40 cellular contexts compared by ENCODE assay signal in the genomic region with DNA sequence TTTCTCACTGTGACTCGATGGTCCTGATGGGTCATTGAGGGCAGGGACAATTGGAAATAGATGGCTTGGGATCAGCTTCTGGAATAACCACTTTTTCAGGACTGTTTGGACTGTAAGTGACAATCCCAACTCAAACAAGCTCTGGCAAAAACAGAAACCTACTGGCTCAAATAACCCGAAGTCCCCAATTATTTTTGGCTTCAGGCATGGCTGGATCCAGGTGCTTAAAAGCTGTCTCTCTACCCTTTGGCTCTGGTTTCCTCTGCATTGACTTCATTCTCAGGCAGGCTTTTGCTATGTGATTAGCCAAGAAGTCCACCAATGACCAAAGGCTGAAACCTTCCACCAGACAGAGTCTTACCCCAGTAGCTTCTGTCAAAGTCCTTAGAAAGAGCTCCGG.
"Had no signal": no experiment of that assay in that cellular context is flagged by ENCODE, and none has a peak within 500 bp of the region (broad histone marks: within the 10 kb centered on the region; RNA-seq: fewer than 3 reads in every experiment).

No MANE protein-coding gene starts in this region.

- H3K27me3 ChIP-seq: adrenal gland, ascending aorta, body of pancreas, brain microvascular endothelial cell, cardiac muscle cell had no signal

- H3K4me1 ChIP-seq: adrenal gland, ascending aorta, body of pancreas, breast epithelium had no signal

- FAIRE-seq: astrocyte, bronchial epithelial cell had no signal

- H3K27ac ChIP-seq: adrenal gland, ascending aorta, body of pancreas, brain microvascular endothelial cell, breast epithelium, cardiac muscle cell had no signal

- H3K9me3 Mint-ChIP-seq: activated naive CD4-positive, alpha-beta T cell treated with anti-CD3 and anti-CD28 coated beads for 36 hours; activated naive CD4-positive, alpha-beta T cell treated with anti-CD3 and anti-CD28 coated beads, Interleukin-2, amount 10 ng/mL, durations not matched to agents 7 days and 5 days; activated naive CD4-positive, alpha-beta T cell treated with anti-CD3 and anti-CD28 coated beads, Interleukin-2, amount 50 U/mL, for 24 hours; activated naive CD4-positive, alpha-beta T cell treated with anti-CD3 and anti-CD28 coated beads, Interleukin-2, amount 50 U/mL, for 72 hours; activated naive CD8-positive, alpha-beta T cell treated with anti-CD3 and anti-CD28 coated beads, Interleukin-2, amount 10 ng/mL, durations not matched to agents 7 days and 5 days; activated naive CD8-positive, alpha-beta T cell treated with anti-CD3 and anti-CD28 coated beads, Interleukin-2, amount 50 U/mL, for 24 hours; activated T-cell treated with anti-CD3 and anti-CD28 coated beads, Interleukin-2, amount 50 U/mL, for 24 hours; activated T-cell treated with anti-CD3 and anti-CD28 coated beads, Interleukin-2, amount 50 U/mL, for 4 hours; activated T-helper 1 cell treated with anti-CD3 and anti-CD28 coated beads, Interleukin-12 subunit alpha, Interleukin-12 subunit beta, Interleukin-2, Interleukin-4 antibody, amounts not matched to agents 30 ng/mL and 10 ng/mL and 1 ng/mL, durations not matched to agents 14 hours and 24 hours and 36 hours; activated T-helper 17 cell treated with anti-CD3 and anti-CD28 coated beads, Interleukin-2, amount 50 U/mL, for 72 hours; activated T-helper 2 cell treated with anti-CD3 and anti-CD28 coated beads, Interferon-gamma antibody, Interleukin-2, Interleukin-4, amounts not matched to agents 10 μg/mL and 5 μg/mL and 100 μg/mL, durations not matched to agents 14 hours and 24 hours and 36 hours; central memory CD8-positive, alpha-beta T cell had no signal

- DNase-seq: activated effector memory CD4-positive, alpha-beta T cell treated with anti-CD3 and anti-CD28 coated beads, Interleukin-2, amount 50 U/mL, for 16 hours; activated effector memory CD4-positive, alpha-beta T cell treated with Interleukin-2 at 50 U/mL for 16 hours; activated gamma-delta T cell; activated gamma-delta T cell treated with Interleukin-2 at 50 U/mL for 16 hours; activated naive CD4-positive, alpha-beta T cell; activated naive CD4-positive, alpha-beta T cell treated with anti-CD3 and anti-CD28 coated beads for 36 hours; activated naive CD4-positive, alpha-beta T cell treated with anti-CD3 and anti-CD28 coated beads, Interleukin-2, amount 10 ng/mL, durations not matched to agents 7 days and 5 days; activated naive CD4-positive, alpha-beta T cell treated with anti-CD3 and anti-CD28 coated beads, Interleukin-2, amount 50 U/mL, for 16 hours; activated naive CD4-positive, alpha-beta T cell treated with Interleukin-2 at 50 U/mL for 16 hours; activated naive CD8-positive, alpha-beta T cell treated with anti-CD3 and anti-CD28 coated beads for 36 hours; activated naive CD8-positive, alpha-beta T cell treated with anti-CD3 and anti-CD28 coated beads, Interleukin-2, amount 10 ng/mL, durations not matched to agents 7 days and 5 days; activated naive CD8-positive, alpha-beta T cell treated with anti-CD3 and anti-CD28 coated beads, Interleukin-2, amount 50 U/mL, for 24 hours; activated T-cell treated with anti-CD3 and anti-CD28 coated beads, Interleukin-2, amount 50 U/mL, for 1 hour; activated T-cell treated with anti-CD3 and anti-CD28 coated beads, Interleukin-2, amount 50 U/mL, for 24 hours; activated T-cell treated with anti-CD3 and anti-CD28 coated beads, Interleukin-2, amount 50 U/mL, for 4 hours; activated T-cell treated with anti-CD3 and anti-CD28 coated beads, Interleukin-2, amount 50 U/mL, for 48 hours; activated T-cell treated with anti-CD3 and anti-CD28 coated beads, Interleukin-2, amount 50 U/mL, for 72 hours; adrenal gland; amniotic stem cell; amygdala; anterior cingulate cortex; aorta; body of pancreas; brain microvascular endothelial cell; caudate nucleus; central memory CD4-positive, alpha-beta T cell; cerebellar nuclear complex had no signal

- H3K9me3 ChIP-seq: adrenal gland, ascending aorta, body of pancreas, breast epithelium had no signal

- H3K27me3 Mint-ChIP-seq: activated naive CD4-positive, alpha-beta T cell treated with anti-CD3 and anti-CD28 coated beads, Interleukin-2, amount 50 U/mL, for 24 hours; activated naive CD8-positive, alpha-beta T cell; activated naive CD8-positive, alpha-beta T cell treated with anti-CD3 and anti-CD28 coated beads for 36 hours; activated naive CD8-positive, alpha-beta T cell treated with anti-CD3 and anti-CD28 coated beads, Interleukin-2, amount 10 ng/mL, durations not matched to agents 7 days and 5 days; activated naive CD8-positive, alpha-beta T cell treated with anti-CD3 and anti-CD28 coated beads, Interleukin-2, amount 50 U/mL, for 24 hours; activated T-cell treated with anti-CD3 and anti-CD28 coated beads, Interleukin-2, amount 50 U/mL, for 24 hours had no signal

- ATAC-seq: activated naive CD4-positive, alpha-beta T cell treated with anti-CD3 and anti-CD28 coated beads, Interleukin-2, amount 50 U/mL, for 72 hours; activated naive CD8-positive, alpha-beta T cell treated with anti-CD3 and anti-CD28 coated beads, Interleukin-2, amount 50 U/mL, for 24 hours; activated T-cell treated with anti-CD3 and anti-CD28 coated beads, Interleukin-2, amount 50 U/mL, for 4 hours; activated T-cell treated with anti-CD3 and anti-CD28 coated beads, Interleukin-2, amount 50 U/mL, for 72 hours; activated T-helper 17 cell treated with anti-CD3 and anti-CD28 coated beads, Interleukin-2, amount 50 U/mL, for 72 hours; body of pancreas had no signal

- H3K4me1 Mint-ChIP-seq: activated naive CD4-positive, alpha-beta T cell treated with anti-CD3 and anti-CD28 coated beads, Interleukin-2, amount 10 ng/mL, durations not matched to agents 7 days and 5 days; activated naive CD4-positive, alpha-beta T cell treated with anti-CD3 and anti-CD28 coated beads, Interleukin-2, amount 50 U/mL, for 24 hours; activated naive CD8-positive, alpha-beta T cell treated with anti-CD3 and anti-CD28 coated beads for 36 hours; activated naive CD8-positive, alpha-beta T cell treated with anti-CD3 and anti-CD28 coated beads, Interleukin-2, amount 10 ng/mL, durations not matched to agents 7 days and 5 days; activated naive CD8-positive, alpha-beta T cell treated with anti-CD3 and anti-CD28 coated beads, Interleukin-2, amount 50 U/mL, for 24 hours; activated T-helper 17 cell treated with anti-CD3 and anti-CD28 coated beads, Interleukin-2, amount 50 U/mL, for 72 hours; central memory CD8-positive, alpha-beta T cell had no signal

- H3K36me3 Mint-ChIP-seq: activated naive CD4-positive, alpha-beta T cell treated with anti-CD3 and anti-CD28 coated beads, Interleukin-2, amount 10 ng/mL, durations not matched to agents 7 days and 5 days; activated naive CD4-positive, alpha-beta T cell treated with anti-CD3 and anti-CD28 coated beads, Interleukin-2, amount 50 U/mL, for 24 hours; activated naive CD4-positive, alpha-beta T cell treated with anti-CD3 and anti-CD28 coated beads, Interleukin-2, amount 50 U/mL, for 72 hours; activated naive CD8-positive, alpha-beta T cell; activated naive CD8-positive, alpha-beta T cell treated with anti-CD3 and anti-CD28 coated beads for 36 hours; activated naive CD8-positive, alpha-beta T cell treated with anti-CD3 and anti-CD28 coated beads, Interleukin-2, amount 10 ng/mL, durations not matched to agents 7 days and 5 days; brain had no signal

- H3K27ac Mint-ChIP-seq: activated naive CD4-positive, alpha-beta T cell treated with anti-CD3 and anti-CD28 coated beads for 36 hours; activated naive CD4-positive, alpha-beta T cell treated with anti-CD3 and anti-CD28 coated beads, Interleukin-2, amount 10 ng/mL, durations not matched to agents 7 days and 5 days; activated naive CD4-positive, alpha-beta T cell treated with anti-CD3 and anti-CD28 coated beads, Interleukin-2, amount 50 U/mL, for 24 hours; activated naive CD4-positive, alpha-beta T cell treated with anti-CD3 and anti-CD28 coated beads, Interleukin-2, amount 50 U/mL, for 72 hours; activated naive CD8-positive, alpha-beta T cell; activated naive CD8-positive, alpha-beta T cell treated with anti-CD3 and anti-CD28 coated beads for 36 hours; activated naive CD8-positive, alpha-beta T cell treated with anti-CD3 and anti-CD28 coated beads, Interleukin-2, amount 10 ng/mL, durations not matched to agents 7 days and 5 days; activated naive CD8-positive, alpha-beta T cell treated with anti-CD3 and anti-CD28 coated beads, Interleukin-2, amount 50 U/mL, for 24 hours; activated T-cell treated with anti-CD3 and anti-CD28 coated beads, Interleukin-2, amount 50 U/mL, for 24 hours; activated T-cell treated with anti-CD3 and anti-CD28 coated beads, Interleukin-2, amount 50 U/mL, for 72 hours; activated T-helper 1 cell treated with anti-CD3 and anti-CD28 coated beads, Interleukin-12 subunit alpha, Interleukin-12 subunit beta, Interleukin-2, Interleukin-4 antibody, amounts not matched to agents 30 ng/mL and 10 ng/mL and 1 ng/mL, durations not matched to agents 14 hours and 24 hours and 36 hours; activated T-helper 17 cell treated with anti-CD3 and anti-CD28 coated beads, Interleukin-2, amount 50 U/mL, for 72 hours; activated T-helper 2 cell treated with anti-CD3 and anti-CD28 coated beads, Interferon-gamma antibody, Interleukin-2, Interleukin-4, amounts not matched to agents 10 μg/mL and 5 μg/mL and 100 μg/mL, durations not matched to agents 14 hours and 24 hours and 36 hours; brain had no signal

- H3K4me3 Mint-ChIP-seq: activated naive CD4-positive, alpha-beta T cell treated with anti-CD3 and anti-CD28 coated beads for 36 hours; activated naive CD4-positive, alpha-beta T cell treated with anti-CD3 and anti-CD28 coated beads, Interleukin-2, amount 10 ng/mL, durations not matched to agents 7 days and 5 days; activated naive CD4-positive, alpha-beta T cell treated with anti-CD3 and anti-CD28 coated beads, Interleukin-2, amount 50 U/mL, for 24 hours; activated naive CD8-positive, alpha-beta T cell; activated naive CD8-positive, alpha-beta T cell treated with anti-CD3 and anti-CD28 coated beads for 36 hours; activated naive CD8-positive, alpha-beta T cell treated with anti-CD3 and anti-CD28 coated beads, Interleukin-2, amount 10 ng/mL, durations not matched to agents 7 days and 5 days; activated naive CD8-positive, alpha-beta T cell treated with anti-CD3 and anti-CD28 coated beads, Interleukin-2, amount 50 U/mL, for 24 hours; activated T-cell treated with anti-CD3 and anti-CD28 coated beads, Interleukin-2, amount 50 U/mL, for 24 hours; activated T-cell treated with anti-CD3 and anti-CD28 coated beads, Interleukin-2, amount 50 U/mL, for 4 hours; activated T-cell treated with anti-CD3 and anti-CD28 coated beads, Interleukin-2, amount 50 U/mL, for 72 hours; activated T-helper 1 cell treated with anti-CD3 and anti-CD28 coated beads, Interleukin-12 subunit alpha, Interleukin-12 subunit beta, Interleukin-2, Interleukin-4 antibody, amounts not matched to agents 30 ng/mL and 10 ng/mL and 1 ng/mL, durations not matched to agents 14 hours and 24 hours and 36 hours; activated T-helper 17 cell treated with anti-CD3 and anti-CD28 coated beads, Interleukin-2, amount 50 U/mL, for 72 hours; brain; central memory CD8-positive, alpha-beta T cell had no signal

- H3K4me3 ChIP-seq: adrenal gland, ascending aorta, body of pancreas, breast epithelium, cardiac muscle cell had no signal

- H3K36me3 ChIP-seq: adrenal gland, ascending aorta, brain microvascular endothelial cell, breast epithelium, cardiac muscle cell had no signal
